1 cellular context compared by ENCODE assay signal in genomic region chr10:93280699-93281366, GRCh38.
A peak's percentile ranks its signal among the peaks of the same experiment; 100 is the strongest.
TF ChIP-seq lines count a peak whose summit lies in the region.

No MANE protein-coding gene starts in this region.

TF ChIP-seq in GM23338, 12 proteins besides CTCF, POLR2A, EP300 and RAD21 (continued from another document):
- TF ChIP-seq CREB1 (CRISPR knock-in tag; IDR thresholded peaks at IDR 0.05; ENCODE audit: low read depth) (peak; percentile 34; the same call in 1 of the 2 replicates), ZNF331 (CRISPR knock-in tag; IDR thresholded peaks at IDR 0.05; ENCODE audit: low read depth) (no peak), ETS1 (IDR thresholded peaks at IDR 0.05) (no peak; the same call in 1 of the 2 replicates), POLR2AphosphoS5 (IDR thresholded peaks at IDR 0.05; ENCODE audit: low read depth) (0 out of 2 replicates have a peak, but pooled peaks have one; percentile 21), JUNB (IDR thresholded peaks at IDR 0.05; ENCODE audit: unreplicated experiment) (no peak), EZH2phosphoT487 (IDR thresholded peaks at IDR 0.05; ENCODE audit: unreplicated experiment) (no peak), STAT1 (IDR thresholded peaks at IDR 0.05; ENCODE audit: unreplicated experiment) (no peak)
- TF ChIP-seq, protein P1, sequence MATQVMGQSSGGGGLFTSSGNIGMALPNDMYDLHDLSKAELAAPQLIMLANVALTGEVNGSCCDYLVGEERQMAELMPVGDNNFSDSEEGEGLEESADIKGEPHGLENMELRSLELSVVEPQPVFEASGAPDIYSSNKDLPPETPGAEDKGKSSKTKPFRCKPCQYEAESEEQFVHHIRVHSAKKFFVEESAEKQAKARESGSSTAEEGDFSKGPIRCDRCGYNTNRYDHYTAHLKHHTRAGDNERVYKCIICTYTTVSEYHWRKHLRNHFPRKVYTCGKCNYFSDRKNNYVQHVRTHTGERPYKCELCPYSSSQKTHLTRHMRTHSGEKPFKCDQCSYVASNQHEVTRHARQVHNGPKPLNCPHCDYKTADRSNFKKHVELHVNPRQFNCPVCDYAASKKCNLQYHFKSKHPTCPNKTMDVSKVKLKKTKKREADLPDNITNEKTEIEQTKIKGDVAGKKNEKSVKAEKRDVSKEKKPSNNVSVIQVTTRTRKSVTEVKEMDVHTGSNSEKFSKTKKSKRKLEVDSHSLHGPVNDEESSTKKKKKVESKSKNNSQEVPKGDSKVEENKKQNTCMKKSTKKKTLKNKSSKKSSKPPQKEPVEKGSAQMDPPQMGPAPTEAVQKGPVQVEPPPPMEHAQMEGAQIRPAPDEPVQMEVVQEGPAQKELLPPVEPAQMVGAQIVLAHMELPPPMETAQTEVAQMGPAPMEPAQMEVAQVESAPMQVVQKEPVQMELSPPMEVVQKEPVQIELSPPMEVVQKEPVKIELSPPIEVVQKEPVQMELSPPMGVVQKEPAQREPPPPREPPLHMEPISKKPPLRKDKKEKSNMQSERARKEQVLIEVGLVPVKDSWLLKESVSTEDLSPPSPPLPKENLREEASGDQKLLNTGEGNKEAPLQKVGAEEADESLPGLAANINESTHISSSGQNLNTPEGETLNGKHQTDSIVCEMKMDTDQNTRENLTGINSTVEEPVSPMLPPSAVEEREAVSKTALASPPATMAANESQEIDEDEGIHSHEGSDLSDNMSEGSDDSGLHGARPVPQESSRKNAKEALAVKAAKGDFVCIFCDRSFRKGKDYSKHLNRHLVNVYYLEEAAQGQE (IDR thresholded peaks at IDR 0.05; ENCODE audit: unreplicated experiment), result no peak
